In the genomic region with DNA sequence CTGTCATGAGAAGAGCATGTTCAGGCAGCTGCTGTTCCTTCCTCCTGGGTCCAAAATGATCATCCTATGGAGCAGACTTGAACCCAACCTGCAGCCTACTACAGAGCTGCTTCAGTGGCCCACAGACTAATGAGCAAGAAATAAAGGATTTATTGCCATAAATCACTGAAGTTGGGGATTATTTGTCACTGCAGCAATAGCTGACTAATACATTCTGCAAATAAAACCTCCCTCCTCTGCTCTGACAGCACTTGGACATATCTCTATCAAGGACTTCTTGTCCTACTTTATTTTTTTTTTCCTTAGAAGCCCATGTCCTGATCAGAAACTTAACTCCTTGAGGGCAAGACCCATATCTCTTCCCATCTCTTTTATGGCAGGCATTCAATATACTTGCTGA, we compare ENCODE assay signal across 3 cellular contexts.
TF ChIP-seq lines count a peak whose summit lies in the region.

No MANE protein-coding gene starts in this region.

TF ChIP-seq in HepG2, 621 proteins besides CTCF, POLR2A, EP300 and RAD21:
- TF ChIP-seq ZSCAN20 (CRISPR knock-in tag; IDR thresholded peaks at IDR 0.05; ENCODE audit: borderline replicate concordance) (no peak), SP4 (CRISPR knock-in tag; IDR thresholded peaks at IDR 0.05) (no peak), KMT2B (CRISPR knock-in tag; IDR thresholded peaks at IDR 0.05) (no peak), NFIC (IDR thresholded peaks at IDR 0.05; ENCODE audit: low read length) (no peak), NFE2L2 (IDR thresholded peaks at IDR 0.05; ENCODE audit: low read length) (no peak), RBAK (CRISPR knock-in tag; IDR thresholded peaks at IDR 0.05) (peak; percentile 77; the same call in 1 of the 2 replicates), HMG20A (CRISPR knock-in tag; IDR thresholded peaks at IDR 0.05; ENCODE audit: borderline replicate concordance) (no peak), SYNCRIP (IDR thresholded peaks at IDR 0.05; ENCODE audit: insufficient read depth, low read depth, low read length) (no peak), HDAC6 (IDR thresholded peaks at IDR 0.05; ENCODE audit: low read depth, low read length) (no peak), ZNF12 (CRISPR knock-in tag; IDR thresholded peaks at IDR 0.05) (peak; percentile 93), DNMT3B (CRISPR knock-in tag; conservative IDR thresholded peaks at IDR 0.05) (no peak), MED8 (CRISPR knock-in tag; IDR thresholded peaks at IDR 0.05; ENCODE audit: insufficient replicate concordance) (no peak), ZNF652 (CRISPR knock-in tag; IDR thresholded peaks at IDR 0.05; ENCODE audit: borderline replicate concordance, low read depth) (no peak), EEA1 (CRISPR knock-in tag; IDR thresholded peaks at IDR 0.05; ENCODE audit: borderline replicate concordance) (no peak)
- TF ChIP-seq, protein P1, sequence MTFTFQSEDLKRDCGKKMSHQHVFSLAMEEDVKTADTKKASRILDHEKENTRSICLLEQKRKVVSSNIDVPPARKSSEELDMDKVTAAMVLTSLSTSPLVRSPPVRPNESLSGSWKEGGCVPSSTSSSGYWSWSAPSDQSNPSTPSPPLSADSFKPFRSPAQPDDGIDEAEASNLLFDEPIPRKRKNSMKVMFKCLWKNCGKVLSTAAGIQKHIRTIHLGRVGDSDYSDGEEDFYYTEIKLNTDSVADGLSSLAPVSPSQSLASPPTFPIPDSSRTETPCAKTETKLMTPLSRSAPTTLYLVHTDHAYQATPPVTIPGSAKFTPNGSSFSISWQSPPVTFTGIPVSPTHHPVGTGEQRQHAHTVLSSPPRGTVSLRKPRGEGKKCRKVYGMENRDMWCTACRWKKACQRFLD (CRISPR knock-in tag; IDR thresholded peaks at IDR 0.05; ENCODE audit: borderline replicate concordance), result no peak
TF ChIP-seq in HepG2: peak in this region for 2.

TF ChIP-seq in HEK293, 187 proteins besides CTCF, POLR2A, EP300 and RAD21:
- TF ChIP-seq ZNF707 (tag by site-specific recombination; IDR thresholded peaks at IDR 0.05) (no peak), PATZ1 (tag by site-specific recombination; IDR thresholded peaks at IDR 0.05) (no peak), ZNF624 (tag by site-specific recombination; IDR thresholded peaks at IDR 0.05) (no peak), RBAK (tag by site-specific recombination; IDR thresholded peaks at IDR 0.05) (peak; percentile 90)

TF ChIP-seq in K562, 482 proteins besides CTCF, POLR2A, EP300 and RAD21:
- TF ChIP-seq PPARD (CRISPR knock-in tag; IDR thresholded peaks at IDR 0.05) (no peak), PURB (CRISPR knock-in tag; IDR thresholded peaks at IDR 0.05; ENCODE audit: low read depth) (no peak), HDAC6 (IDR thresholded peaks at IDR 0.05; ENCODE audit: low read depth, low read length) (no peak), ZNF12 (CRISPR knock-in tag; IDR thresholded peaks at IDR 0.05) (peak; percentile 87), NFYB (IDR thresholded peaks at IDR 0.05; ENCODE audit: extremely low read depth, insufficient read length) (no peak), ZNF512 (tag; IDR thresholded peaks at IDR 0.05) (no peak)
- TF ChIP-seq, protein P2, sequence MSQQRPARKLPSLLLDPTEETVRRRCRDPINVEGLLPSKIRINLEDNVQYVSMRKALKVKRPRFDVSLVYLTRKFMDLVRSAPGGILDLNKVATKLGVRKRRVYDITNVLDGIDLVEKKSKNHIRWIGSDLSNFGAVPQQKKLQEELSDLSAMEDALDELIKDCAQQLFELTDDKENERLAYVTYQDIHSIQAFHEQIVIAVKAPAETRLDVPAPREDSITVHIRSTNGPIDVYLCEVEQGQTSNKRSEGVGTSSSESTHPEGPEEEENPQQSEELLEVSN (IDR thresholded peaks at IDR 0.05; ENCODE audit: borderline replicate concordance in 1 of 2, extremely low read depth in 1 of 2, insufficient read depth in 1 of 2, insufficient read length in 1 of 2, low read depth in 1 of 2, low read length in 1 of 2, poor library complexity in 1 of 2, severe bottlenecking in 1 of 2), result no peak
